In genomic region chr1:154328318-154329151, GRCh38 we compare ENCODE assay signal across 1 cellular context.
TF ChIP-seq lines count a peak whose summit lies in the region.

No MANE protein-coding gene starts in this region.

TF ChIP-seq in IMR-90, 13 proteins besides CTCF, POLR2A, EP300 and RAD21 (continued from another document):
- TF ChIP-seq MAZ (IDR thresholded peaks at IDR 0.05; ENCODE audit: borderline replicate concordance, low read depth, low read length) (peak; percentile 79; the same call in 1 of the 2 replicates), NFE2L2 (IDR thresholded peaks at IDR 0.05; ENCODE audit: low read depth, low read length) (no peak), BHLHE40 (IDR thresholded peaks at IDR 0.05; ENCODE audit: low read depth, low read length) (peak; percentile 28), CEBPB (IDR thresholded peaks at IDR 0.05; ENCODE audit: low read depth, low read length) (no peak)
- TF ChIP-seq, protein P1, sequence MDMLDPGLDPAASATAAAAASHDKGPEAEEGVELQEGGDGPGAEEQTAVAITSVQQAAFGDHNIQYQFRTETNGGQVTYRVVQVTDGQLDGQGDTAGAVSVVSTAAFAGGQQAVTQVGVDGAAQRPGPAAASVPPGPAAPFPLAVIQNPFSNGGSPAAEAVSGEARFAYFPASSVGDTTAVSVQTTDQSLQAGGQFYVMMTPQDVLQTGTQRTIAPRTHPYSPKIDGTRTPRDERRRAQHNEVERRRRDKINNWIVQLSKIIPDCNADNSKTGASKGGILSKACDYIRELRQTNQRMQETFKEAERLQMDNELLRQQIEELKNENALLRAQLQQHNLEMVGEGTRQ (IDR thresholded peaks at IDR 0.05; ENCODE audit: low read depth, low read length): no peak
